8 cellular contexts compared by ENCODE assay signal in genomic region chr16:84649511-84649861, GRCh38. TPM values are rescaled to one million over a fixed set of nuclear protein-coding genes. Genes with fewer than 3 reads are reported as not detected.
DNase-seq lines count a peak whose midpoint lies in the region; ATAC-seq and TF ChIP-seq lines count a peak whose summit lies in the region.

No MANE protein-coding gene starts in this region.

- TF ChIP-seq POLR2A in Peyer's patch (IDR thresholded peaks at IDR 0.05) (no peak), esophagus squamous epithelium (IDR thresholded peaks at IDR 0.05) (no peak)

- no peaks in the 10 kb centered on the region for H3K27me3 ChIP-seq in CD4-positive, CD25-positive, alpha-beta regulatory T cell (ENCODE audit: control insufficient read depth, insufficient read depth, low read length)
- no peaks in the 10 kb centered on the region for H3K27me3 ChIP-seq in Peyer's patch
- H3K27me3 ChIP-seq in esophagus squamous epithelium = no peaks in the 10 kb centered on the region
- H3K27me3 ChIP-seq in neutrophil = no peaks in the 10 kb centered on the region

- H3K4me1 Mint-ChIP-seq in CD4-positive, CD25-positive, alpha-beta regulatory T cell = peaks cover 11 to 59% (median 35%) of the 10 kb centered on the region in 4 donors

- no peaks in the 10 kb centered on the region for H3K9me3 ChIP-seq in CD4-positive, CD25-positive, alpha-beta regulatory T cell (ENCODE audit: control insufficient read depth in 2 of 2, low read length in 2 of 2)
- H3K9me3 ChIP-seq in Peyer's patch (no peaks in the 10 kb centered on the region), esophagus squamous epithelium (no peaks in the 10 kb centered on the region), neutrophil (no peaks in the 10 kb centered on the region)

- H3K27ac ChIP-seq in CD4-positive, CD25-positive, alpha-beta regulatory T cell (ENCODE audit: insufficient read depth, low read length, poor library complexity, severe bottlenecking) = peak overlapping the region; percentile 69
- H3K27ac ChIP-seq in Peyer's patch = peak overlapping the region in 3 of 4 donors; percentile 80 to 89 (median 80)
- peak overlapping the region; percentile 90 to 96 (median 93) for H3K27ac ChIP-seq in esophagus squamous epithelium
- H3K27ac ChIP-seq in neutrophil = peak overlapping the region; percentile 81

- TF ChIP-seq CTCF in Peyer's patch (IDR thresholded peaks at IDR 0.05) (no peak), esophagus squamous epithelium (IDR thresholded peaks at IDR 0.05) (no peak), neutrophil (IDR thresholded peaks at IDR 0.05) (no peak)

- intact Hi-C loops in esophagus squamous epithelium (cut with DNase I) = no loop called here

- peaks cover 47% of the 10 kb centered on the region for H3K4me1 ChIP-seq in CD4-positive, CD25-positive, alpha-beta regulatory T cell (ENCODE audit: control insufficient read depth, insufficient read depth, low read length, poor library complexity, severe bottlenecking)
- peaks cover 0 to 21% (median 7%) of the 10 kb centered on the region in 4 donors for H3K4me1 ChIP-seq in Peyer's patch
- H3K4me1 ChIP-seq in esophagus squamous epithelium = peaks cover 13 to 40% (median 20%) of the 10 kb centered on the region in 3 donors
- peaks cover 30 to 31% of the 10 kb centered on the region in 2 experiments for H3K4me1 ChIP-seq in neutrophil (ENCODE audit: control insufficient read depth in 1 of 2, insufficient read depth in 1 of 2, low read depth in 1 of 2, low read length in 1 of 2)

- peak overlapping the region; percentile 84 to 89 (median 88) for H3K4me3 Mint-ChIP-seq in CD4-positive, CD25-positive, alpha-beta regulatory T cell

- H3K36me3 Mint-ChIP-seq in CD4-positive, CD25-positive, alpha-beta regulatory T cell = peaks cover 29% of the 10 kb centered on the region

- ATAC-seq in CD4-positive, CD25-positive, alpha-beta regulatory T cell (ENCODE audit: low read depth in 2 of 2) = no peak
- ATAC-seq in GM21723 (IDR thresholded peaks at IDR 0.05; ENCODE audit: unreplicated experiment) (no peak), GM21737 (IDR thresholded peaks at IDR 0.05; ENCODE audit: unreplicated experiment) (no peak)

- WGBS in esophagus squamous epithelium, 2 donors = 55 to 56% methylated on average over 8 to 11 of the region's 11 CpGs

- no peak for DNase-seq in CD4-positive, CD25-positive, alpha-beta regulatory T cell
- DNase-seq in Peyer's patch (no peak), esophagus squamous epithelium (lab: John Stamatoyannopoulos, UW) (no peak), cortex of kidney (lab: John Stamatoyannopoulos, UW) (no peak)
- DNase-seq in activated CD4-positive, CD25-positive, alpha-beta regulatory T cell treated with anti-CD3 and anti-CD28 coated beads, Interleukin-2, amount 50 U/mL, for 72 hours = no peak

- H3K4me3 ChIP-seq in CD4-positive, CD25-positive, alpha-beta regulatory T cell (ENCODE audit: low read depth, low read length) = peak overlapping the region; percentile 57
- H3K4me3 ChIP-seq in Peyer's patch (peak overlapping the region; percentile 72 to 100 (median 86)), esophagus squamous epithelium (peak overlapping the region; percentile 72 to 96 (median 82)), neutrophil (ENCODE audit: low read depth in 1 of 2, low read length in 1 of 2) (peak overlapping the region; percentile 80)

- peaks cover 11% of the 10 kb centered on the region for H3K27me3 Mint-ChIP-seq in CD4-positive, CD25-positive, alpha-beta regulatory T cell

- no peaks in the 10 kb centered on the region for H3K9me3 Mint-ChIP-seq in CD4-positive, CD25-positive, alpha-beta regulatory T cell

- H3K36me3 ChIP-seq in CD4-positive, CD25-positive, alpha-beta regulatory T cell (ENCODE audit: control insufficient read depth, insufficient read depth, low read length) = peaks cover 24% of the 10 kb centered on the region
- H3K36me3 ChIP-seq in Peyer's patch = peaks cover 0 to 26% (median 0%) of the 10 kb centered on the region in 3 donors
- peaks cover 0 to 40% (median 12%) of the 10 kb centered on the region in 3 donors for H3K36me3 ChIP-seq in esophagus squamous epithelium
- peaks cover 34% of the 10 kb centered on the region for H3K36me3 ChIP-seq in neutrophil

- peak overlapping the region; percentile 79 to 86 (median 85) for H3K27ac Mint-ChIP-seq in CD4-positive, CD25-positive, alpha-beta regulatory T cell

RNA-seq across cellular contexts. Expression of gene KLHL36, which starts 1.2 kb away (rescaled TPM):
- total RNA-seq in CD4-positive, CD25-positive, alpha-beta regulatory T cell = 86.0 TPM
- polyA plus RNA-seq in CD4-positive, CD25-positive, alpha-beta regulatory T cell = 10 to 100 TPM; 28.1 to 43.4 (median 35.1) TPM
- total RNA-seq in Peyer's patch (10 to 100 TPM; 57.8 to 81.4 (median 74.4) TPM), esophagus squamous epithelium (10 to 100 TPM; 28.7 to 58.6 (median 40.1) TPM)

RNA-seq across cellular contexts. Expression of gene COTL1, which starts 31.6 kb away (rescaled TPM):
- total RNA-seq in CD4-positive, CD25-positive, alpha-beta regulatory T cell = 353 TPM
- 100 to 1,000 TPM; 450 to 761 (median 584) TPM for polyA plus RNA-seq in CD4-positive, CD25-positive, alpha-beta regulatory T cell
- 10 to 100 TPM; 29.6 to 84.2 (median 43.1) TPM for total RNA-seq in Peyer's patch
- 10 to 100 TPM in 3 of 4 donors, 1 to 10 TPM in 1; 7.9 to 34.2 (median 23.4) TPM for total RNA-seq in esophagus squamous epithelium

RNA-seq across cellular contexts. Expression of gene USP10, which starts 50.3 kb away (rescaled TPM):
- 112 TPM for total RNA-seq in CD4-positive, CD25-positive, alpha-beta regulatory T cell
- 10 to 100 TPM; 64.0 to 95.1 (median 79.0) TPM for polyA plus RNA-seq in CD4-positive, CD25-positive, alpha-beta regulatory T cell
- total RNA-seq in Peyer's patch (10 to 100 TPM; 48.0 to 85.5 (median 59.9) TPM), esophagus squamous epithelium (10 to 100 TPM; 44.7 to 71.5 (median 56.0) TPM)
